In the genomic region with DNA sequence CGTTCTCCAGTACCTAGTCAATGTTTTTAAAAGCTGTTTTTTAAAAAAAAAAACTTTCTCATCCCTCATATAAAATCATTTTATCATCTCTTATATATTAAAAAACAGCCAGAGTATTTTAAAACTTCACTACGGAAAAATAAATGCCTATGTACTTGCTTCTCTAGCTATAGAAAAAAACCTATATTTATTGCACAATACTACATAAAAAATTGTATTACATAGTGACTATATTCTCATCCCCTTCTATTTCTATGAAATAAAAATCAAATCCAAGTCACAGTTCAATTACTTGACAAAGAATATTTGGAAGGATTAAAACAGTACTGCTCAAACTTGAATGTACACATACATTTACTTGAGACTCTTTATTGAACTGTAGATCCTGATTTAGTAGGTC, we compare ENCODE assay signal across 22 cellular contexts. TPM values are rescaled to one million over a fixed set of nuclear protein-coding genes. Genes with fewer than 3 reads are reported as not detected.
DNase-seq lines count a peak whose midpoint lies in the region; ATAC-seq, FAIRE-seq and TF ChIP-seq lines count a peak whose summit lies in the region.
"Had no signal": no experiment of that assay in that cellular context is flagged by ENCODE, and none has a peak within 500 bp of the region (broad histone marks: within the 10 kb centered on the region; RNA-seq: fewer than 3 reads in every experiment).

No MANE protein-coding gene starts in this region.

- H2AFZ ChIP-seq in IMR-90 (replicated peaks; ENCODE audit: low read length, poor library complexity) (no peak overlapping the region), H1 (ENCODE audit: low read length) (no peak overlapping the region)
- H2AFZ ChIP-seq: GM23338 had no signal

- no peaks in the 10 kb centered on the region; the same call in 1 of the 2 replicates for H3K9me1 ChIP-seq in IMR-90 (ENCODE audit: insufficient read depth, low read length)

- H3K23ac ChIP-seq in IMR-90 (ENCODE audit: low read depth, low read length): no peak overlapping the region
- no peak overlapping the region for H3K23ac ChIP-seq in H1 (ENCODE audit: insufficient read length)

- H2BK15ac ChIP-seq in IMR-90 (ENCODE audit: low read depth, low read length) (no peak overlapping the region), H1 (ENCODE audit: low read length) (no peak overlapping the region)

- FAIRE-seq in H1 (lab: Jason Lieb, UNC): no peak

- H3K9me3 ChIP-seq in heart left ventricle: peaks cover 0 to 3% (median 0%) of the 10 kb centered on the region in 12 donors
- no peaks in the 10 kb centered on the region for H3K9me3 ChIP-seq in right cardiac atrium (ENCODE audit: control insufficient read depth, low read length)
- H3K9me3 ChIP-seq in IMR-90 (ENCODE audit: control insufficient read depth, insufficient read depth, low read length): no peaks in the 10 kb centered on the region
- peaks cover 4 to 9% of the 10 kb centered on the region in 2 experiments; a peak in 2 of 4 replicates for H3K9me3 ChIP-seq in H1 (ENCODE audit: insufficient read depth in 2 of 2, low read depth in 1 of 2, low read length in 1 of 2)

- H3K4me3 ChIP-seq in heart left ventricle: no peak overlapping the region
- H3K4me3 ChIP-seq in right cardiac atrium (ENCODE audit: low read length): no peak overlapping the region
- H3K4me3 ChIP-seq in IMR-90 (ENCODE audit: insufficient read depth, low read depth, low read length): no peak overlapping the region
- no peak overlapping the region for H3K4me3 ChIP-seq in H1 (ENCODE audit: extremely low read depth in 1 of 4, insufficient read depth in 2 of 4, low read depth in 3 of 4, low read length in 4 of 4)
- H3K4me3 ChIP-seq: GM23338, SJSA1 had no signal

- no peak overlapping the region for H3K4me2 ChIP-seq in IMR-90 (ENCODE audit: low read depth, low read length)
- H3K4me2 ChIP-seq in H1 (ENCODE audit: insufficient read depth in 1 of 2, low read depth in 2 of 2, low read length in 2 of 2): no peak overlapping the region
- H3K4me2 ChIP-seq: GM23338 had no signal

- H2AK9ac ChIP-seq in IMR-90 (replicated peaks; ENCODE audit: low read depth, low read length, poor library complexity): no peak overlapping the region

- H2BK5ac ChIP-seq in IMR-90 (ENCODE audit: low read depth, low read length, poor library complexity, severe bottlenecking) (peak overlapping the region; percentile 95), H1 (ENCODE audit: low read depth, low read length) (no peak overlapping the region)

- no peak for TF ChIP-seq POLR2A in heart left ventricle (IDR thresholded peaks at IDR 0.05)
- TF ChIP-seq POLR2A in IMR-90 (IDR thresholded peaks at IDR 0.05; ENCODE audit: low read depth, low read length): no peak
- no peak for TF ChIP-seq POLR2A in H1 (IDR thresholded peaks at IDR 0.05; ENCODE audit: control extremely low read depth in 1 of 2, low read depth in 2 of 2, low read length in 2 of 2)

- ATAC-seq in heart left ventricle: no peak
- no peak for ATAC-seq in right cardiac atrium
- no peak for ATAC-seq in IMR-90 (ENCODE audit: low read depth)
- ATAC-seq in sciatic nerve: no peak
- ATAC-seq in GM19023 (IDR thresholded peaks at IDR 0.05; ENCODE audit: unreplicated experiment): no peak
- ATAC-seq in HG03025 (IDR thresholded peaks at IDR 0.05; ENCODE audit: low FRiP score, unreplicated experiment): no peak
- ATAC-seq: GM23338, Right ventricle myocardium inferior had no signal

- H3K27me3 ChIP-seq in heart left ventricle (no peaks in the 10 kb centered on the region), right cardiac atrium (ENCODE audit: control insufficient read depth, insufficient read depth) (no peaks in the 10 kb centered on the region), IMR-90 (ENCODE audit: control insufficient read depth, insufficient read depth, low read length) (no peaks in the 10 kb centered on the region), H1 (replicated peaks in 1 of 4; ENCODE audit: control insufficient read depth in 3 of 4, extremely low read depth in 1 of 4, insufficient read depth in 3 of 4, low read length in 3 of 4) (no peaks in the 10 kb centered on the region)
- H3K27me3 ChIP-seq: SJSA1 had no signal

- H3K9ac ChIP-seq in IMR-90 (ENCODE audit: low read depth, low read length): no peak overlapping the region
- no peak overlapping the region for H3K9ac ChIP-seq in H1 (replicated peaks in 1 of 4; ENCODE audit: extremely low read depth in 1 of 4, low read depth in 3 of 4, low read length in 3 of 4)

- no peaks in the 10 kb centered on the region for H3K23me2 ChIP-seq in H1 (ENCODE audit: low read depth, low read length)

- H4K91ac ChIP-seq in IMR-90 (ENCODE audit: insufficient read depth, low read depth, low read length) (no peak overlapping the region), H1 (replicated peaks; ENCODE audit: insufficient read length, low read length) (no peak overlapping the region)

- DNase-seq in heart left ventricle: no peak
- no peak for DNase-seq in right cardiac atrium
- DNase-seq in IMR-90: no peak
- DNase-seq in H1 (ENCODE audit: low read depth in 1 of 2, low spot score in 2 of 2): no peak
- no peak for DNase-seq in sciatic nerve (ENCODE audit: low spot score)
- DNase-seq: 8988T, DMS153, DND-41, KBM-7, MV-4-11, NCI-H1105, NCI-H1436 treated with DMSO at 0.1 percent for 48 hours, NCI-H187 treated with DMSO at 0.1 percent for 48 hours, NCI-H2171 treated with DMSO at 0.1 percent for 48 hours, NCI-H345, NCI-H510A treated with DMSO at 0.1 percent for 48 hours, NCI-H774 had no signal

- H3K14ac ChIP-seq in IMR-90 (replicated peaks; ENCODE audit: low read depth, low read length): no peak overlapping the region
- no peak overlapping the region for H3K14ac ChIP-seq in H1 (ENCODE audit: insufficient read length)

- H2BK12ac ChIP-seq in H1 (ENCODE audit: low read depth, low read length): no peak overlapping the region

- H2AK5ac ChIP-seq in IMR-90 (ENCODE audit: low read depth, low read length) (no peak overlapping the region), H1 (ENCODE audit: low read depth, low read length) (no peak overlapping the region)

- dilution Hi-C loops in IMR-90 (cut with HindIII; ENCODE audit: low sequenced_read_pairs, unreplicated experiment): no loop called here

- H4K5ac ChIP-seq in IMR-90 (ENCODE audit: low read depth, low read length): no peak overlapping the region
- H4K5ac ChIP-seq in H1 (ENCODE audit: insufficient read length, low read depth, low read length): no peak overlapping the region

- intact Hi-C loops in heart left ventricle (cut with DNase I): loop anchor here in 3 of 10 donors (5.0 kb wide), 1 partner anchor 55 kb away; a partner anchor contains a TSS
- intact Hi-C loops in right cardiac atrium (cut with DNase I): no loop called here
- intact Hi-C loops in IMR-90 (cut with micrococcal nuclease): no loop called here
- intact Hi-C loops in sciatic nerve (cut with DNase I): no loop called here

- H3K4me1 ChIP-seq in heart left ventricle (peaks cover 6 to 61% (median 42%) of the 10 kb centered on the region in 12 donors), right cardiac atrium (ENCODE audit: control insufficient read depth, insufficient read depth, low read length) (peaks cover 8% of the 10 kb centered on the region), IMR-90 (ENCODE audit: control insufficient read depth, insufficient read depth, low read length) (peaks cover 10% of the 10 kb centered on the region), H1 (replicated peaks in 1 of 4; ENCODE audit: control insufficient read depth in 3 of 4, insufficient read depth in 4 of 4, low read length in 3 of 4) (peaks cover 4 to 8% (median 7%) of the 10 kb centered on the region in 4 experiments; a peak in 5 of 7 replicates)

- no peak overlapping the region for H3K56ac ChIP-seq in IMR-90 (ENCODE audit: extremely low read depth, insufficient read depth, low read length)
- no peak overlapping the region for H3K56ac ChIP-seq in H1 (replicated peaks; ENCODE audit: insufficient read length, low read depth, low read length)

- BruUV-seq in IMR-90 (replicated peaks; lab: Mats Ljungman, UMichigan): no TSS peak

- TF ChIP-seq EP300 in H1 (IDR thresholded peaks at IDR 0.05; ENCODE audit: borderline replicate concordance in 1 of 2, low read depth in 2 of 2, low read length in 2 of 2): no peak

- TF ChIP-seq RAD21 in IMR-90 (IDR thresholded peaks at IDR 0.05; ENCODE audit: low read length): no peak
- no peak for TF ChIP-seq RAD21 in H1 (IDR thresholded peaks at IDR 0.05 in 1 of 2, conservative IDR thresholded peaks at IDR 0.05 in 1 of 2; ENCODE audit: low read depth in 2 of 2, low read length in 2 of 2)

- TF ChIP-seq CTCF in heart left ventricle (IDR thresholded peaks at IDR 0.05) (no peak), IMR-90 (conservative IDR thresholded peaks at IDR 0.05; ENCODE audit: low read depth, low read length) (no peak), H1 (IDR thresholded peaks at IDR 0.05; ENCODE audit: control extremely low read depth in 1 of 3, insufficient read depth in 1 of 3, low read depth in 1 of 3, low read length in 3 of 3) (no peak)

- H3K36me3 ChIP-seq in heart left ventricle: peaks cover 0 to 30% (median 18%) of the 10 kb centered on the region in 9 donors
- no peaks in the 10 kb centered on the region; the same call in 1 of the 2 replicates for H3K36me3 ChIP-seq in IMR-90 (ENCODE audit: control insufficient read depth, insufficient read depth, low read length)
- peaks cover 0 to 14% (median 3%) of the 10 kb centered on the region in 4 experiments; a peak in 2 of 8 replicates for H3K36me3 ChIP-seq in H1 (ENCODE audit: control insufficient read depth in 2 of 4, insufficient read depth in 4 of 4, low read length in 3 of 4)

- H4K8ac ChIP-seq in IMR-90 (ENCODE audit: low read depth in 2 of 2, low read length in 2 of 2): no peak overlapping the region
- H4K8ac ChIP-seq in H1 (ENCODE audit: extremely low read depth, insufficient read depth, low read length): no peak overlapping the region

- peaks cover 0 to 10% of the 10 kb centered on the region in 2 experiments; a peak in 2 of 4 replicates for H3K79me2 ChIP-seq in H1 (ENCODE audit: control insufficient read depth in 1 of 2, insufficient read depth in 2 of 2, low read length in 2 of 2)

- H4K20me1 ChIP-seq in IMR-90 (ENCODE audit: insufficient read depth, low read length): peaks cover 7% of the 10 kb centered on the region; the same call in 1 of the 2 replicates
- no peaks in the 10 kb centered on the region for H4K20me1 ChIP-seq in H1 (replicated peaks in 1 of 2; ENCODE audit: control insufficient read depth in 1 of 2, insufficient read depth in 2 of 2, low read length in 2 of 2)

- H3K79me1 ChIP-seq in IMR-90 (ENCODE audit: low read depth in 1 of 2, low read length in 2 of 2): peaks cover 27 to 55% of the 10 kb centered on the region in 2 experiments
- H3K79me1 ChIP-seq in H1 (ENCODE audit: low read depth, low read length): peaks cover 2% of the 10 kb centered on the region; the same call in 1 of the 2 replicates

- CTCF ChIA-PET in IMR-90 (lab: Yijun Ruan, JAX): interaction anchor here (0.7 kb wide), 1 partner anchor 635 kb away, joined by 10 read pairs; no protein-coding TSS in a partner anchor
- CTCF ChIA-PET in H1 (lab: Charles Lee; ENCODE audit: partially characterized antibody): interaction anchor here (0.9 to 1.0 kb wide), 2 partner anchors 35 to 63 kb away, joined by 3 to 4 read pairs; no protein-coding TSS in a partner anchor

- no peak overlapping the region for H2BK20ac ChIP-seq in IMR-90 (ENCODE audit: low read depth, low read length)
- no peak overlapping the region for H2BK20ac ChIP-seq in H1 (ENCODE audit: low read length)

- H2BK120ac ChIP-seq in IMR-90 (ENCODE audit: low read depth, low read length) (no peak overlapping the region), H1 (replicated peaks; ENCODE audit: low read depth, low read length) (no peak overlapping the region)

- H3K18ac ChIP-seq in IMR-90 (ENCODE audit: low read depth, low read length) (no peak overlapping the region), H1 (ENCODE audit: extremely low read depth, low read length) (no peak overlapping the region)

- in situ Hi-C loops in IMR-90 (cut with MboI; ENCODE audit: low sequenced_read_pairs): no loop called here

- H3K27ac ChIP-seq in heart left ventricle (peak overlapping the region in 8 of 12 donors; percentile 0 to 90 (median 24)), right cardiac atrium (ENCODE audit: low read length) (no peak overlapping the region), IMR-90 (ENCODE audit: insufficient read depth, low read length) (no peak overlapping the region), H1 (ENCODE audit: low read depth, low read length) (no peak overlapping the region)
- H3K27ac ChIP-seq: SJSA1 had no signal

- POLR2A ChIA-PET in IMR-90 (lab: Charles Lee; ENCODE audit: unreplicated experiment) (no interaction called here), H1 (lab: Charles Lee; ENCODE audit: partially characterized antibody) (no interaction called here)

- H3K4ac ChIP-seq in IMR-90 (ENCODE audit: low read depth, low read length) (no peak overlapping the region), H1 (replicated peaks; ENCODE audit: insufficient read length, low read depth, low read length) (no peak overlapping the region)

- WGBS in heart left ventricle, 4 donors: 92 to 97% (median 95%) methylated on average over 2 of the region's 2 CpGs
- WGBS in right cardiac atrium: 95% methylated on average over 2 of the region's 2 CpGs
- WGBS in IMR-90 (ENCODE audit: extremely low coverage in 2 of 2, insufficient read length in 1 of 2), 2 experiments: no CpG with 5 or more reads among the region's 2 CpGs
- WGBS in H1 (ENCODE audit: extremely low coverage in 1 of 2, insufficient coverage in 1 of 2, insufficient read length in 1 of 2, insufficient replicate concordance in 2 of 2, low coverage in 1 of 2, low lambda C conversion rate in 2 of 2, missing lambda C conversion rate in 1 of 2), 2 experiments: 91% methylated on average over 2 of the region's 2 CpGs; no CpG with 5 or more reads in 1 of the 2 experiments

RNA-seq across cellular contexts. Expression of a gene that starts 56.7 kb away (rescaled TPM):
- total RNA-seq in heart left ventricle (10 to 100 TPM; 20.6 to 76.3 (median 34.2) TPM), right cardiac atrium (10 to 100 TPM; 27.6 to 43.1 (median 30.7) TPM), IMR-90 (2012; rRNA removed) (35.7 and 45.0 TPM in 2 replicates), sciatic nerve (71.8 TPM)
- polyA plus RNA-seq in heart left ventricle (10 to 100 TPM in 1 of 2 donors, 1 to 10 TPM in 1; 6.8 to 11.5 TPM), right cardiac atrium (6.6 TPM), IMR-90 (2012; rRNA removed) (2.8 and 4.1 TPM in 2 replicates), H1 (2011; rRNA removed) (4.3 and 5.0 TPM in 2 replicates)
- polyA plus RNA-seq in IMR-90 (2012; cell fraction: cytosol; rRNA removed): 0.29 and 0.67 TPM in 2 replicates
- 1.7 and 19.0 TPM in 2 replicates for polyA plus RNA-seq in IMR-90 (2012; cell fraction: nucleus; rRNA removed; ENCODE audit: low replicate concordance)
- total RNA-seq in H1 (2021; fragmentation: NEBNext Ultra II Directional; extraction: Animal tissue kit (Norgen Biotek cat#: 25700)): 22.6 and 26.6 TPM in 2 replicates
- polyA plus RNA-seq in H1 (2011; cell fraction: cytosol; rRNA removed): 3.9 TPM
- 4.5 TPM for polyA plus RNA-seq in H1 (2011; cell fraction: nucleus; rRNA removed)
- polyA plus RNA-seq in H1 (2012, experiment 1 of 2): 2.4 to 9.0 TPM (median 4.8 TPM) in 4 replicates
- polyA plus RNA-seq in H1 (2012, experiment 2 of 2): 0.29 TPM
- polyA plus RNA-seq in H1 (2013, experiment 1 of 2): 8.1 TPM
- 7.2 TPM for polyA plus RNA-seq in H1 (2013, experiment 2 of 2)
- polyA minus RNA-seq in H1 (2011; rRNA and poly(A)+ RNA removed): 38.2 and 51.8 TPM in 2 replicates
- 10.2 TPM for polyA minus RNA-seq in H1 (2011; cell fraction: cytosol; rRNA and poly(A)+ RNA removed)
- polyA minus RNA-seq in H1 (2011; cell fraction: nucleus; rRNA and poly(A)+ RNA removed): 60.1 TPM

Comparison
In these comparisons a context has a peak if more than half of its experiments do, and no peak if none do; other contexts are left out.
1. H3K27ac ChIP-seq: peak in heart left ventricle (8 of 12); none in right cardiac atrium (single experiment), IMR-90 (single experiment) and H1 (single experiment).